1 cellular context compared by ENCODE assay signal in the genomic region with DNA sequence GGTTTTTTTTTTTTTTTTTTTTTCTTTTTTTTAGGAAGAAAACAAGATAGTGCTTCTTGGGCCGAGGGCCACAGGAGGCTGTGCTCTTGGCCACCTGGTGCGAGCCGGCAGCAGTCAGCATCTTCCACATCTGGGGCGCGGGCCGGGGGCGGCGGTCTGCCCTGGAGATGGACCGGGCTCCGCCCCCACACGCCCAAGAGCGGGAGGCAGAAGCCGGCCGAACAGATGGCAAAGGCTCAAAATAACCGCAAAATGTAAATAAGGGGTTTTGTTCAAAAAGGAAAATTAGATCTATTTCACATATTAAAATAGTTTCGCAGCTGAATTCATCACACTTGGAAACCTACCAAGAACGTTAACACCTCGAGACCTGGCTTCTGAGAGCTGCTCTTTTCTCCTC.
A peak's percentile ranks its signal among the peaks of the same experiment; 100 is the strongest.
TF ChIP-seq lines count a peak whose summit lies in the region.

No MANE protein-coding gene starts in this region.

TF ChIP-seq in HepG2, 621 proteins besides CTCF, POLR2A, EP300 and RAD21 (continued from another document):
- TF ChIP-seq, protein P1, sequence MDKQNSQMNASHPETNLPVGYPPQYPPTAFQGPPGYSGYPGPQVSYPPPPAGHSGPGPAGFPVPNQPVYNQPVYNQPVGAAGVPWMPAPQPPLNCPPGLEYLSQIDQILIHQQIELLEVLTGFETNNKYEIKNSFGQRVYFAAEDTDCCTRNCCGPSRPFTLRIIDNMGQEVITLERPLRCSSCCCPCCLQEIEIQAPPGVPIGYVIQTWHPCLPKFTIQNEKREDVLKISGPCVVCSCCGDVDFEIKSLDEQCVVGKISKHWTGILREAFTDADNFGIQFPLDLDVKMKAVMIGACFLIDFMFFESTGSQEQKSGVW (CRISPR knock-in tag; IDR thresholded peaks at IDR 0.05; ENCODE audit: borderline replicate concordance): no peak
- TF ChIP-seq ETS1 (CRISPR knock-in tag; IDR thresholded peaks at IDR 0.05): no peak
- TF ChIP-seq, protein P2, sequence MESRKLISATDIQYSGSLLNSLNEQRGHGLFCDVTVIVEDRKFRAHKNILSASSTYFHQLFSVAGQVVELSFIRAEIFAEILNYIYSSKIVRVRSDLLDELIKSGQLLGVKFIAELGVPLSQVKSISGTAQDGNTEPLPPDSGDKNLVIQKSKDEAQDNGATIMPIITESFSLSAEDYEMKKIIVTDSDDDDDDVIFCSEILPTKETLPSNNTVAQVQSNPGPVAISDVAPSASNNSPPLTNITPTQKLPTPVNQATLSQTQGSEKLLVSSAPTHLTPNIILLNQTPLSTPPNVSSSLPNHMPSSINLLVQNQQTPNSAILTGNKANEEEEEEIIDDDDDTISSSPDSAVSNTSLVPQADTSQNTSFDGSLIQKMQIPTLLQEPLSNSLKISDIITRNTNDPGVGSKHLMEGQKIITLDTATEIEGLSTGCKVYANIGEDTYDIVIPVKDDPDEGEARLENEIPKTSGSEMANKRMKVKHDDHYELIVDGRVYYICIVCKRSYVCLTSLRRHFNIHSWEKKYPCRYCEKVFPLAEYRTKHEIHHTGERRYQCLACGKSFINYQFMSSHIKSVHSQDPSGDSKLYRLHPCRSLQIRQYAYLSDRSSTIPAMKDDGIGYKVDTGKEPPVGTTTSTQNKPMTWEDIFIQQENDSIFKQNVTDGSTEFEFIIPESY (CRISPR knock-in tag; IDR thresholded peaks at IDR 0.05): peak; percentile 49; the same call in 1 of the 2 replicates
